1 cellular context compared by ENCODE assay signal in the genomic region with DNA sequence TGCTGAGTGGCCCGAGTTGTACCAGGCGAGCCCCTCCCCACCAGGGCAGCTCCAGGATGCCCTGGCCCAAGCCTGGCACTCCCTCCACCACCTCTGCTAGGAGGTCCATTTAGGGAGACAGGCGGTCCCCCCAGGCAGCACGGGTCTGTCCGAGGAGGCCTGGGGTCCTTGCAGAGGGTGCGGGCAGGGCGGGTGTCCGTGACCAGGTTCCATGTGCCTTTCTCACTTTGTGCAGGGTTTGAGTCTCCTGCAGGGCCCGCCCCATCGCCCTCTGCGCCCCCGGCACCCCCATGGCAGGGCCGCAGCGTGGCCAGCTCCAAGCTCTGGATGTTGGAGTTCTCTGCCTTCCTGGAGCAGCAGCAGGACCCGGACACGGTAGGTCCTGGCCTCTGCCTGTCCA.
TF ChIP-seq lines count a peak whose summit lies in the region.

No MANE protein-coding gene starts in this region.

TF ChIP-seq in HCT116, 20 proteins besides CTCF, POLR2A, EP300 and RAD21 (continued from another document):
- TF ChIP-seq, protein P1, sequence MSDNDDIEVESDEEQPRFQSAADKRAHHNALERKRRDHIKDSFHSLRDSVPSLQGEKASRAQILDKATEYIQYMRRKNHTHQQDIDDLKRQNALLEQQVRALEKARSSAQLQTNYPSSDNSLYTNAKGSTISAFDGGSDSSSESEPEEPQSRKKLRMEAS (IDR thresholded peaks at IDR 0.05): no peak
